Comparison of ENCODE assay signal across 26 cellular contexts in the genomic region with DNA sequence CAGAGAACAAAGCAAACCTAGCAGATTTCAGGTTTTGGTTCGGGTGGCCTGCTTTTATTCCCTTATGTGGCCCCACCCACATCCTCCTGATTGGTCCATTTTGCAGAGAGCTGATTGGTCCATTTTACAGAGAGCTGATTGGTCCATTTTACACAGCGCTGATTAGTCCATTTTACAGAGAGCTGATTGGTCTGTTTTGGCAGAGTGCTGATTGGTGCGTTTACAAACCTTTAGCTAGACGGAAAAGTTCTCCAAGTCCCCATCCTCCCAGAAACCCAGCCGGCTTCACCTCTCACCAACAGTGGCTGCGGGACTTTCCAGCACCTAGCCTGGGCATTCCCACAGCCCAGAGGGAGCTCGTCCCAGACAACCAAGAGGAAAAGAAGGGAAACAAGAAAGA. TPM values are rescaled to one million over a fixed set of nuclear protein-coding genes. Genes with fewer than 3 reads are reported as not detected.
"Had no signal": no experiment of that assay in that cellular context is flagged by ENCODE, and none has a peak within 500 bp of the region (broad histone marks: within the 10 kb centered on the region; RNA-seq: fewer than 3 reads in every experiment).

No MANE protein-coding gene starts in this region.

- H3K4me3 ChIP-seq: MG63, Peyer's patch, SJCRH30, SK-N-MC had no signal

- H3K9me3 ChIP-seq: MG63, Peyer's patch, SJCRH30 had no signal

- DNase-seq: Karpas-422; KG1; MG63; NCI-H1092 treated with DMSO at 0.1 percent for 48 hours; NCI-H1436; NCI-H187; NCI-H2029; NCI-H2081 treated with DMSO at 0.1 percent for 48 hours; NCI-H2171; NCI-H226; NCI-H446; NCI-H510A; NCI-H524 treated with DMSO at 0.1 percent for 48 hours; NCI-H69; NCI-H774; NK-92 treated with Interleukin-12 subunit alpha and Interleukin-12 subunit beta, amount 100 ng/mL, for 24 hours; PC-3; Peyer's patch; SHP77 treated with DMSO at 0.1 percent for 48 hours; SJCRH30 had no signal

- ATAC-seq: PC-3, Right ventricle myocardium inferior had no signal

RNA-seq across cellular contexts. Expression of a gene that starts 3.2 kb away (rescaled TPM):
- total RNA-seq: HT-29; OCI-LY7; PC-3; Right ventricle myocardium inferior; RPMI7951; SJCRH30; T-helper 1 cell treated with Interleukin-12 subunit alpha and Interleukin-12 subunit beta and Interleukin-4 antibody, amounts not matched to agents 30 ng/mL and 1 ng/mL, for 36 hours had no signal
